ENCODE assay signal across 14 cellular contexts in the genomic region with DNA sequence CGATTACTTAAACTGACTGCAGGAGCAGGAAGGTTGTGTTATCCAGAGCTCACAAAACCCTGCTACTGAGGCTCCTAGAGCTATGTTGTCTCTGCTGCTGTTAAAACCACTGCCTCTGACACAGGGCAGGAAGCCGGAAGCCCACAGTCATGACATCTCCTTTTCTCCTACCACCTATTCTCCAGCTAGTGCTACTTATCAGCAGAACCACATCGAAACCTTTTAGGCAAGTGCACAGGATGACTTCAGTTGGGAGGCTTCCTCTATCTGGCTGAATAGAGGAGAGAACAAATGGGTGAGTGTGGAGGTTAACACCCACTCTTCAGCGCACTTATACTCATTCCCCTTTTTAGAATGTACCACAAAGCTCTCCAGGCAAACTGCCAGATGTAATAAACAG.
DNase-seq lines count a peak whose midpoint lies in the region; ATAC-seq, FAIRE-seq and TF ChIP-seq lines count a peak whose summit lies in the region.
"Had no signal": no experiment of that assay in that cellular context is flagged by ENCODE, and none has a peak within 500 bp of the region (broad histone marks: within the 10 kb centered on the region; RNA-seq: fewer than 3 reads in every experiment).

No MANE protein-coding gene starts in this region.

- in situ Hi-C loops in GM13977 (cut with MboI; ENCODE audit: low pct_unique_long_range_greater_than_20kb, low sequenced_read_pairs, unreplicated experiment): no loop called here

- no peak overlapping the region for H3K27ac ChIP-seq in RWPE2 (ENCODE audit: poor library complexity, severe bottlenecking)
- H3K27ac ChIP-seq: GM23248, skin epidermis had no signal

- DNase-seq in GM13977 (ENCODE audit: low spot score) (peak; percentile 1), RWPE2 (ENCODE audit: low spot score) (no peak), iPS-NIHi7 (ENCODE audit: extremely low spot score) (peak; percentile 6), HUDEP-2 (lab: John Stamatoyannopoulos, UW; ENCODE audit: unreplicated experiment in 76 of 76) (no peak), NCI-H82 (lab: John Stamatoyannopoulos, UW) (no peak), sciatic nerve (ENCODE audit: low spot score) (no peak), frontal cortex (ENCODE audit: low spot score in 2 of 2) (no peak)
- DNase-seq: CD4-positive, alpha-beta memory T cell; foreskin melanocyte; GM23248; NCI-H187 treated with DMSO at 0.1 percent for 48 hours; T-cell had no signal

- intact Hi-C loops in sciatic nerve (cut with DNase I): no loop called here

- peak; percentile 81 for ATAC-seq in HG02852 (IDR thresholded peaks at IDR 0.05; ENCODE audit: unreplicated experiment)
- ATAC-seq in RWPE2 (ENCODE audit: low read depth): peak; percentile 25; the same call in 1 of the 3 replicates
- no peak for ATAC-seq in sciatic nerve

- FAIRE-seq in frontal cortex (lab: Jason Lieb, UNC): no peak

- TF ChIP-seq CTCF in GM13977 (IDR thresholded peaks at IDR 0.05; ENCODE audit: extremely low read depth, insufficient read depth, missing control alignments) (no peak), RWPE2 (IDR thresholded peaks at IDR 0.05; ENCODE audit: poor library complexity, severe bottlenecking) (no peak)

- H3K36me3 ChIP-seq in RWPE2 (ENCODE audit: low read depth): no peaks in the 10 kb centered on the region

- no peaks in the 10 kb centered on the region for H3K9me3 ChIP-seq in RWPE2 (ENCODE audit: severe bottlenecking)

- peaks cover 1% of the 10 kb centered on the region for H3K4me1 ChIP-seq in RWPE2 (ENCODE audit: insufficient read depth, poor library complexity, severe bottlenecking)

- H3K4me3 ChIP-seq in RWPE2 (ENCODE audit: severe bottlenecking): no peak overlapping the region
- H3K4me3 ChIP-seq: GM23248, skin epidermis had no signal

- H3K27me3 ChIP-seq in RWPE2 (ENCODE audit: insufficient read depth, poor library complexity, severe bottlenecking): no peaks in the 10 kb centered on the region

Comparison
In these comparisons a context has a peak if more than half of its experiments do, and no peak if none do; other contexts are left out.
1. DNase-seq: peak in GM13977 (single experiment) and iPS-NIHi7 (single experiment); none in RWPE2 (single experiment), HUDEP-2 (0 of 76), NCI-H82 (single experiment), sciatic nerve (single experiment) and frontal cortex (0 of 2).